Comparison of ENCODE assay signal across 20 cellular contexts in genomic region chr3:155370198-155370597, GRCh38.
DNase-seq lines count a peak whose midpoint lies in the region; ATAC-seq and TF ChIP-seq lines count a peak whose summit lies in the region.
"Had no signal": no experiment of that assay in that cellular context is flagged by ENCODE, and none has a peak within 500 bp of the region (broad histone marks: within the 10 kb centered on the region; RNA-seq: fewer than 3 reads in every experiment).

No MANE protein-coding gene starts in this region.

- H3K4me3 ChIP-seq in GM23338 (no peak overlapping the region), colonic mucosa (no peak overlapping the region), lower lobe of right lung (no peak overlapping the region), thoracic aorta (no peak overlapping the region)
- H3K4me3 ChIP-seq: esophagus squamous epithelium had no signal

- CTCF ChIA-PET in Calu3 (lab: Charles Lee): no interaction called here

- H3K36me3 Mint-ChIP-seq in GM23338 (ENCODE audit: low read depth) (peaks cover 2% of the 10 kb centered on the region; the same call in 1 of the 3 replicates), Calu3 (ENCODE audit: insufficient read depth, unreplicated experiment) (no peaks in the 10 kb centered on the region)
- H3K36me3 Mint-ChIP-seq in activated T-helper 17 cell treated with anti-CD3 and anti-CD28 coated beads, Interleukin-2, amount 50 U/mL, for 72 hours (ENCODE audit: low read depth): no peaks in the 10 kb centered on the region
- H3K36me3 Mint-ChIP-seq: activated naive CD8-positive, alpha-beta T cell treated with anti-CD3 and anti-CD28 coated beads for 36 hours; CD8-positive, alpha-beta T cell had no signal

- H3K27ac ChIP-seq in GM23338 (ENCODE audit: low read depth) (peak overlapping the region; percentile 91; the same call in 1 of the 2 replicates), colonic mucosa (no peak overlapping the region), lower lobe of right lung (no peak overlapping the region), thoracic aorta (no peak overlapping the region)
- H3K27ac ChIP-seq: esophagus squamous epithelium had no signal

- H3K9me3 Mint-ChIP-seq in GM23338 (peaks cover 3% of the 10 kb centered on the region; the same call in 2 of the 3 replicates), Calu3 (ENCODE audit: low read depth, unreplicated experiment) (no peaks in the 10 kb centered on the region)
- no peaks in the 10 kb centered on the region for H3K9me3 Mint-ChIP-seq in activated T-helper 17 cell treated with anti-CD3 and anti-CD28 coated beads, Interleukin-2, amount 50 U/mL, for 72 hours
- H3K9me3 Mint-ChIP-seq: effector memory CD8-positive, alpha-beta T cell had no signal

- H3K4me3 Mint-ChIP-seq in GM23338 (no peak overlapping the region), Calu3 (ENCODE audit: low read depth, unreplicated experiment) (no peak overlapping the region)
- no peak overlapping the region for H3K4me3 Mint-ChIP-seq in activated T-helper 17 cell treated with anti-CD3 and anti-CD28 coated beads, Interleukin-2, amount 50 U/mL, for 72 hours
- H3K4me3 Mint-ChIP-seq: activated naive CD8-positive, alpha-beta T cell treated with anti-CD3 and anti-CD28 coated beads for 36 hours; CD8-positive, alpha-beta T cell; effector memory CD8-positive, alpha-beta T cell; H9 had no signal

- ATAC-seq in GM23338 (no peak), lower lobe of right lung (peak; percentile 77 to 83), thoracic aorta (ENCODE audit: insufficient number of reproducible peaks, low FRiP score, low read depth) (no peak), GM21526 (IDR thresholded peaks at IDR 0.05; ENCODE audit: low FRiP score, unreplicated experiment) (no peak)
- no peak for ATAC-seq in activated T-helper 17 cell treated with anti-CD3 and anti-CD28 coated beads, Interleukin-2, amount 50 U/mL, for 72 hours (replicated peaks)
- ATAC-seq: CD8-positive, alpha-beta T cell; effector memory CD8-positive, alpha-beta T cell; left lobe of liver had no signal

- peaks cover 75% of the 10 kb centered on the region for H3K4me1 ChIP-seq in GM23338 (ENCODE audit: insufficient read depth)
- H3K4me1 ChIP-seq in colonic mucosa: no peaks in the 10 kb centered on the region
- no peaks in the 10 kb centered on the region for H3K4me1 ChIP-seq in lower lobe of right lung
- H3K4me1 ChIP-seq in thoracic aorta (ENCODE audit: control insufficient read depth in 1 of 2, low read depth in 2 of 2): peaks cover 4 to 18% of the 10 kb centered on the region in 2 donors
- H3K4me1 ChIP-seq: esophagus squamous epithelium had no signal

- no peak overlapping the region for H2AFZ ChIP-seq in GM23338

- H3K4me2 ChIP-seq in GM23338: peak overlapping the region; percentile 46

- no peaks in the 10 kb centered on the region for H4K20me1 ChIP-seq in GM23338 (replicated peaks; ENCODE audit: insufficient read depth)

- no peaks in the 10 kb centered on the region for H3K79me2 ChIP-seq in GM23338 (replicated peaks; ENCODE audit: insufficient read depth)

- intact Hi-C loops in colonic mucosa (cut with DNase I) (no loop called here), lower lobe of right lung (cut with DNase I) (no loop called here), Calu3 (cut with micrococcal nuclease; ENCODE audit: unreplicated experiment) (no loop called here)

- no peaks in the 10 kb centered on the region for H3K27me3 Mint-ChIP-seq in GM23338 (ENCODE audit: insufficient read depth, low read depth, poor library complexity)
- H3K27me3 Mint-ChIP-seq in Calu3 (ENCODE audit: unreplicated experiment): no peaks in the 10 kb centered on the region
- H3K27me3 Mint-ChIP-seq in activated T-helper 17 cell treated with anti-CD3 and anti-CD28 coated beads, Interleukin-2, amount 50 U/mL, for 72 hours: no peaks in the 10 kb centered on the region
- H3K27me3 Mint-ChIP-seq: activated naive CD8-positive, alpha-beta T cell treated with anti-CD3 and anti-CD28 coated beads for 36 hours; effector memory CD8-positive, alpha-beta T cell had no signal

- H3K9me3 ChIP-seq in colonic mucosa: no peaks in the 10 kb centered on the region
- H3K9me3 ChIP-seq in lower lobe of right lung: no peaks in the 10 kb centered on the region
- H3K9me3 ChIP-seq in thoracic aorta: peaks cover 3% of the 10 kb centered on the region
- H3K9me3 ChIP-seq: esophagus squamous epithelium had no signal

- H3K36me3 ChIP-seq in GM23338 (ENCODE audit: insufficient read depth) (no peaks in the 10 kb centered on the region), colonic mucosa (no peaks in the 10 kb centered on the region), lower lobe of right lung (no peaks in the 10 kb centered on the region), thoracic aorta (no peaks in the 10 kb centered on the region)
- H3K36me3 ChIP-seq: esophagus squamous epithelium had no signal

- TF ChIP-seq CTCF in GM23338 (conservative IDR thresholded peaks at IDR 0.05; ENCODE audit: low read depth in 2 of 2) (no peak), colonic mucosa (IDR thresholded peaks at IDR 0.05) (no peak), lower lobe of right lung (IDR thresholded peaks at IDR 0.05) (peak; percentile 11), thoracic aorta (IDR thresholded peaks at IDR 0.05) (peak; percentile 15), Calu3 (IDR thresholded peaks at IDR 0.05; ENCODE audit: unreplicated experiment) (no peak)

- H3K27ac Mint-ChIP-seq in GM23338 (no peak overlapping the region), Calu3 (ENCODE audit: unreplicated experiment) (no peak overlapping the region)
- no peak overlapping the region for H3K27ac Mint-ChIP-seq in activated T-helper 17 cell treated with anti-CD3 and anti-CD28 coated beads, Interleukin-2, amount 50 U/mL, for 72 hours
- H3K27ac Mint-ChIP-seq: activated naive CD8-positive, alpha-beta T cell treated with anti-CD3 and anti-CD28 coated beads for 36 hours; CD8-positive, alpha-beta T cell; effector memory CD8-positive, alpha-beta T cell had no signal

- no TSS peak for BruUV-seq in Calu3 (replicated peaks; lab: Mats Ljungman, UMichigan)

- no peaks in the 10 kb centered on the region for H3K9me2 ChIP-seq in GM23338 (ENCODE audit: insufficient read depth)

- H3K27me3 ChIP-seq in GM23338 (ENCODE audit: insufficient read depth) (no peaks in the 10 kb centered on the region), colonic mucosa (no peaks in the 10 kb centered on the region), lower lobe of right lung (ENCODE audit: low read depth) (no peaks in the 10 kb centered on the region), thoracic aorta (replicated peaks; ENCODE audit: insufficient read depth) (no peaks in the 10 kb centered on the region)
- H3K27me3 ChIP-seq: esophagus squamous epithelium had no signal

- DNase-seq in GM23338 (ENCODE audit: low spot score) (no peak), colonic mucosa (peak; percentile 23), lower lobe of right lung (no peak), thoracic aorta (ENCODE audit: low spot score) (no peak), Calu3 (no peak), NCI-H2029 (lab: John Stamatoyannopoulos, UW) (no peak)
- DNase-seq: activated CD4-positive, CD25-positive, alpha-beta regulatory T cell treated with anti-CD3 and anti-CD28 coated beads, Interleukin-2, amount 50 U/mL, for 72 hours; activated naive CD8-positive, alpha-beta T cell treated with anti-CD3 and anti-CD28 coated beads for 36 hours; activated T-cell treated with anti-CD3 and anti-CD28 coated beads, Interleukin-2, amount 50 U/mL, for 48 hours; CD8-positive, alpha-beta T cell; effector memory CD8-positive, alpha-beta T cell; esophagus squamous epithelium; H9; NCI-H1092; NCI-H2107; NCI-H526 treated with DMSO at 0.1 percent for 48 hours; stimulated activated CD4-positive, alpha-beta T cell treated with anti-CD3 and anti-CD28 coated beads, Interleukin-15, amount 100 ng/mL, for 24 hours had no signal

- no peak overlapping the region for H3K9ac ChIP-seq in colonic mucosa (ENCODE audit: low read depth in 2 of 2, low read length in 2 of 2)

- H3K4me1 Mint-ChIP-seq in GM23338 (peaks cover 61% of the 10 kb centered on the region), Calu3 (ENCODE audit: low read depth, unreplicated experiment) (no peaks in the 10 kb centered on the region)
- no peaks in the 10 kb centered on the region for H3K4me1 Mint-ChIP-seq in activated T-helper 17 cell treated with anti-CD3 and anti-CD28 coated beads, Interleukin-2, amount 50 U/mL, for 72 hours
- H3K4me1 Mint-ChIP-seq: activated naive CD8-positive, alpha-beta T cell treated with anti-CD3 and anti-CD28 coated beads for 36 hours had no signal

- no peaks in the 10 kb centered on the region for H3F3A ChIP-seq in GM23338 (replicated peaks; ENCODE audit: low read depth)

TF ChIP-seq in GM23338, 12 proteins besides CTCF, POLR2A, EP300 and RAD21 (continues in another document):
- no peak for TF ChIP-seq EZH2 (IDR thresholded peaks at IDR 0.05; ENCODE audit: low read depth, unreplicated experiment)
- no peak for TF ChIP-seq ETS1 (IDR thresholded peaks at IDR 0.05)

Comparison
In these comparisons a context has a peak if more than half of its experiments do, and no peak if none do; other contexts are left out.
1. ATAC-seq: peak in lower lobe of right lung (2 of 2); none in GM23338 (single experiment), thoracic aorta (single experiment), GM21526 (single experiment) and activated T-helper 17 cell treated with anti-CD3 and anti-CD28 coated beads, Interleukin-2, amount 50 U/mL, for 72 hours (single experiment).
2. CTCF ChIP-seq: peak in lower lobe of right lung (single experiment) and thoracic aorta (single experiment); none in GM23338 (0 of 2), colonic mucosa (single experiment) and Calu3 (single experiment).